ENCODE assay signal across 20 cellular contexts in genomic region chr13:48010698-48011097, GRCh38. TPM values are rescaled to one million over a fixed set of nuclear protein-coding genes. Genes with fewer than 3 reads are reported as not detected.
DNase-seq lines count a peak whose midpoint lies in the region; ATAC-seq, FAIRE-seq and TF ChIP-seq lines count a peak whose summit lies in the region.
"Had no signal": no experiment of that assay in that cellular context is flagged by ENCODE, and none has a peak within 500 bp of the region (broad histone marks: within the 10 kb centered on the region; RNA-seq: fewer than 3 reads in every experiment).

No MANE protein-coding gene starts in this region.

- peaks cover 4% of the 10 kb centered on the region for H3K9me3 Mint-ChIP-seq in nephron progenitor cell
- H3K9me3 Mint-ChIP-seq in type B pancreatic cell = no peaks in the 10 kb centered on the region
- H3K9me3 Mint-ChIP-seq: CD4-positive, alpha-beta memory T cell had no signal

- H3K4me1 Mint-ChIP-seq in nephron progenitor cell = peaks cover 28% of the 10 kb centered on the region
- H3K4me1 Mint-ChIP-seq in type B pancreatic cell (ENCODE audit: unreplicated experiment) = peaks cover 10% of the 10 kb centered on the region

- no peak overlapping the region for H3K4me3 Mint-ChIP-seq in nephron progenitor cell
- H3K4me3 Mint-ChIP-seq in type B pancreatic cell = no peak overlapping the region
- H3K4me3 Mint-ChIP-seq: CD4-positive, alpha-beta memory T cell had no signal

- no peaks in the 10 kb centered on the region for H3K36me3 ChIP-seq in K562 (ENCODE audit: control insufficient read depth, insufficient read depth, low read length)
- no peaks in the 10 kb centered on the region for H3K36me3 ChIP-seq in testis (ENCODE audit: low read depth, missing control alignments)
- H3K36me3 ChIP-seq: HAP-1 had no signal

- H2AFZ ChIP-seq in K562 (ENCODE audit: low read depth, low read length) = no peak overlapping the region

- H4K20me1 ChIP-seq in K562 (replicated peaks; ENCODE audit: control insufficient read depth, insufficient read depth, low read length) = no peaks in the 10 kb centered on the region

- H3K27me3 Mint-ChIP-seq in nephron progenitor cell (ENCODE audit: low read depth, poor library complexity) = peaks cover 4% of the 10 kb centered on the region
- no peaks in the 10 kb centered on the region for H3K27me3 Mint-ChIP-seq in type B pancreatic cell
- H3K27me3 Mint-ChIP-seq: CD4-positive, alpha-beta memory T cell had no signal

- H3K27me3 ChIP-seq in K562 (ENCODE audit: control insufficient read depth in 2 of 2, insufficient read depth in 2 of 2, low read length in 2 of 2) = no peaks in the 10 kb centered on the region
- no peaks in the 10 kb centered on the region for H3K27me3 ChIP-seq in testis

- CTCF ChIA-PET in K562 (lab: Yijun Ruan, JAX; ENCODE audit: low intra/inter-chr PET ratio) = no interaction called here

- in situ Hi-C loops in Caki2 (cut with HindIII; ENCODE audit: low pct_unique_long_range_greater_than_20kb, low sequenced_read_pairs) = no loop called here
- in situ Hi-C loops in K562 (cut with MboI) = no loop called here

- H3K9ac ChIP-seq in K562 (ENCODE audit: insufficient read depth in 1 of 2, low read depth in 2 of 2, low read length in 2 of 2) = no peak overlapping the region
- H3K9ac ChIP-seq: KMS-11 had no signal

- 41% methylated on average over 3 of the region's 4 CpGs for WGBS in K562 (ENCODE audit: insufficient coverage, low coverage, missing lambda C conversion rate)
- WGBS in testis, 2 donors = 71 to 97% methylated on average over 3 to 4 of the region's 4 CpGs

- peaks cover 48% of the 10 kb centered on the region for H3K36me3 Mint-ChIP-seq in nephron progenitor cell (ENCODE audit: low read depth)
- H3K36me3 Mint-ChIP-seq in type B pancreatic cell = peaks cover 20% of the 10 kb centered on the region

- H3K9me3 ChIP-seq in K562 (replicated peaks; ENCODE audit: control insufficient read depth, insufficient read depth, low read depth, low read length) = no peaks in the 10 kb centered on the region
- H3K9me3 ChIP-seq in testis = no peaks in the 10 kb centered on the region
- H3K9me3 ChIP-seq: HAP-1 had no signal

- FAIRE-seq in K562 (lab: Jason Lieb, UNC) = no peak
- FAIRE-seq: A204.1, G401.6, GM12891, GM19239, HTR-8/SVneo had no signal

- H3K27ac ChIP-seq in K562 (ENCODE audit: extremely low read depth, low read depth, low read length) (no peak overlapping the region), testis (no peak overlapping the region)
- H3K27ac ChIP-seq: C4-2B, KMS-11 had no signal

- no peaks in the 10 kb centered on the region for H3K4me1 ChIP-seq in K562 (replicated peaks in 1 of 2; ENCODE audit: control insufficient read depth in 2 of 2, insufficient read depth in 2 of 2, low read length in 2 of 2)
- no peaks in the 10 kb centered on the region for H3K4me1 ChIP-seq in testis
- H3K4me1 ChIP-seq: HAP-1 had no signal

- no peak for ATAC-seq in K562
- no peak for ATAC-seq in left lobe of liver

- peak; percentile 5 for DNase-seq in Caki2 (ENCODE audit: low read depth)
- DNase-seq in K562 (ENCODE audit: extremely low read depth in 1 of 4, low spot score in 3 of 4) = no peak
- no peak for DNase-seq in nephron progenitor cell
- DNase-seq in type B pancreatic cell (ENCODE audit: extremely low spot score, unreplicated experiment) = no peak
- DNase-seq in left lobe of liver (ENCODE audit: low spot score) = no peak
- no peak for DNase-seq in testis
- no peak for DNase-seq in COLO829 (ENCODE audit: low spot score)
- DNase-seq: AML-193; CD4-positive, alpha-beta memory T cell; DMS 273 treated with DMSO at 0.1 percent for 48 hours; DMS53; DND-41 had no signal

- TF ChIP-seq CTCF in K562 (IDR thresholded peaks at IDR 0.05 in 2 of 3, conservative IDR thresholded peaks at IDR 0.05 in 1 of 3; ENCODE audit: insufficient read depth in 2 of 3, low read depth in 1 of 3, low read length in 3 of 3) (no peak), nephron progenitor cell (IDR thresholded peaks at IDR 0.05) (no peak), type B pancreatic cell (conservative IDR thresholded peaks at IDR 0.05) (no peak), testis (IDR thresholded peaks at IDR 0.05) (no peak)

- no peaks in the 10 kb centered on the region for H3K9me1 ChIP-seq in K562 (ENCODE audit: control insufficient read depth, insufficient read depth, low read length)

- H3K4me3 ChIP-seq in K562 (no peak overlapping the region), testis (no peak overlapping the region)
- H3K4me3 ChIP-seq: HAP-1 had no signal

- no peak for TF ChIP-seq RAD21 in K562 (CRISPR knock-in tag; conservative IDR thresholded peaks at IDR 0.05 in 1 of 2, IDR thresholded peaks at IDR 0.05 in 1 of 2)

- TF ChIP-seq POLR2A in K562 (conservative IDR thresholded peaks at IDR 0.05) = no peak
- no peak for TF ChIP-seq POLR2A in testis (IDR thresholded peaks at IDR 0.05)

- H3K27ac Mint-ChIP-seq in nephron progenitor cell = peak overlapping the region; percentile 97
- peak overlapping the region; percentile 64 for H3K27ac Mint-ChIP-seq in type B pancreatic cell

- TF ChIP-seq EP300 in K562 (IDR thresholded peaks at IDR 0.05; ENCODE audit: low read length) = no peak

- no TSS peak for BruUV-seq in K562 (replicated peaks; lab: Mats Ljungman, UMichigan)

- POLR2A ChIA-PET in K562 (lab: Yijun Ruan, JAX) = no interaction called here

- intact Hi-C loops in K562 (cut with micrococcal nuclease) (no loop called here), testis (cut with DNase I; ENCODE audit: low total_unique reads) (no loop called here)

- H3K79me2 ChIP-seq in K562 (ENCODE audit: control insufficient read depth, insufficient read depth, low read length) = no peaks in the 10 kb centered on the region

- no peak overlapping the region for H3K4me2 ChIP-seq in K562 (ENCODE audit: insufficient read depth, low read length)
- H3K4me2 ChIP-seq: KMS-11 had no signal

RNA-seq across cellular contexts. Expression of gene SUCLA2, which starts 9.6 kb away (rescaled TPM):
- total RNA-seq in Caki2 (2014; rRNA removed; shearing (Covaris generic); ENCODE audit: low replicate concordance) = 41.2 and 47.6 TPM in 2 replicates
- 11.9 and 29.7 TPM in 2 replicates for total RNA-seq in K562 (2011; cell fraction: chromatin; rRNA removed; ENCODE audit: low replicate concordance)
- total RNA-seq in K562 (2011; cell fraction: nucleolus; rRNA removed) = 8.5 and 8.7 TPM in 2 replicates
- 13.3 and 19.3 TPM in 2 replicates for total RNA-seq in K562 (2011; cell fraction: nucleoplasm; rRNA removed)
- total RNA-seq in K562 (2014; rRNA removed) = 17.1 and 23.3 TPM in 2 replicates
- total RNA-seq in K562 (2014; rRNA removed; fragmentation: Illumina TruSeq; extraction: Trizol) = 41.7 and 45.8 TPM in 2 replicates
- total RNA-seq in K562 (2015; rRNA removed; fragmentation: Illumina TruSeq; extraction: Trizol) = 35.8 and 38.3 TPM in 2 replicates
- 28.2 and 29.8 TPM in 2 replicates for total RNA-seq in K562 (2021)
- 29.1 and 42.8 TPM in 2 replicates for polyA plus RNA-seq in K562 (2011; rRNA removed)
- polyA plus RNA-seq in K562 (2011; cell fraction: cytosol; rRNA removed) = 9.9 and 14.1 TPM in 2 replicates
- 6.8 and 9.5 TPM in 2 replicates for polyA plus RNA-seq in K562 (2011; cell fraction: nucleus; rRNA removed)
- polyA plus RNA-seq in K562 (2012) = 21.4 and 24.6 TPM in 2 replicates
- polyA plus RNA-seq in K562 (2014; fragmentation: Illumina TruSeq; extraction: Trizol) = 28.1 and 32.4 TPM in 2 replicates
- polyA plus RNA-seq in K562 (2014; fragmentation: Nextera tagmentation; extraction: Ambion mirVana) = 10 to 100 TPM; 41.2 to 52.9 TPM
- 30.0 and 34.0 TPM in 2 replicates for polyA plus RNA-seq in K562 (2014; rRNA removed)
- 36.9 and 39.6 TPM in 2 replicates for polyA minus RNA-seq in K562 (2011; rRNA and poly(A)+ RNA removed)
- 11.6 and 12.3 TPM in 2 replicates for polyA minus RNA-seq in K562 (2011; cell fraction: cytosol; rRNA and poly(A)+ RNA removed)
- polyA minus RNA-seq in K562 (2011; cell fraction: nucleus; rRNA and poly(A)+ RNA removed) = 12.4 and 15.8 TPM in 2 replicates
- total RNA-seq in type B pancreatic cell (ENCODE audit: low replicate concordance) = 44.6 and 51.9 TPM in 2 replicates
- 15.7 TPM for total RNA-seq in left lobe of liver
- total RNA-seq in testis = 10 to 100 TPM; 41.5 to 50.0 TPM
- 32.7 TPM for polyA plus RNA-seq in testis (ENCODE audit: insufficient read depth, low read depth, low replicate concordance)

RNA-seq across cellular contexts. Expression of gene NUDT15, which starts 26.8 kb away (rescaled TPM):
- 18.1 and 19.0 TPM in 2 replicates for total RNA-seq in Caki2 (2014; rRNA removed; shearing (Covaris generic); ENCODE audit: low replicate concordance)
- 0.93 and 3.4 TPM in 2 replicates for total RNA-seq in K562 (2011; cell fraction: chromatin; rRNA removed; ENCODE audit: low replicate concordance)
- total RNA-seq in K562 (2011; cell fraction: nucleolus; rRNA removed) = 1.7 and 2.1 TPM in 2 replicates
- 3.4 and 6.3 TPM in 2 replicates for total RNA-seq in K562 (2011; cell fraction: nucleoplasm; rRNA removed)
- total RNA-seq in K562 (2014; rRNA removed) (14.2 and 14.6 TPM in 2 replicates), K562 (2014; rRNA removed; fragmentation: Illumina TruSeq; extraction: Trizol) (25.0 and 25.3 TPM in 2 replicates), K562 (2015; rRNA removed; fragmentation: Illumina TruSeq; extraction: Trizol) (24.8 and 26.9 TPM in 2 replicates), K562 (2021) (14.4 and 15.6 TPM in 2 replicates), type B pancreatic cell (ENCODE audit: low replicate concordance) (19.4 and 22.6 TPM in 2 replicates), left lobe of liver (6.2 TPM), testis (10 to 100 TPM; 11.1 to 12.3 TPM)
- polyA plus RNA-seq in K562 (2011; rRNA removed) (18.6 and 23.2 TPM in 2 replicates), K562 (2014; fragmentation: Illumina TruSeq; extraction: Trizol) (19.4 and 25.6 TPM in 2 replicates), K562 (2014; fragmentation: Nextera tagmentation; extraction: Ambion mirVana) (10 to 100 TPM; 19.0 to 21.6 TPM), K562 (2014; rRNA removed) (19.5 and 21.4 TPM in 2 replicates), testis (ENCODE audit: insufficient read depth, low read depth, low replicate concordance) (16.9 TPM)
- polyA plus RNA-seq in K562 (2011; cell fraction: cytosol; rRNA removed) = 7.6 and 16.8 TPM in 2 replicates
- 2.0 and 3.8 TPM in 2 replicates for polyA plus RNA-seq in K562 (2011; cell fraction: nucleus; rRNA removed)
- 15.4 and 17.3 TPM in 2 replicates for polyA plus RNA-seq in K562 (2012)
- 5.7 and 6.7 TPM in 2 replicates for polyA minus RNA-seq in K562 (2011; rRNA and poly(A)+ RNA removed)
- 3.3 and 4.0 TPM in 2 replicates for polyA minus RNA-seq in K562 (2011; cell fraction: cytosol; rRNA and poly(A)+ RNA removed)
- 0.94 and 2.3 TPM in 2 replicates for polyA minus RNA-seq in K562 (2011; cell fraction: nucleus; rRNA and poly(A)+ RNA removed)
